In the genomic region with DNA sequence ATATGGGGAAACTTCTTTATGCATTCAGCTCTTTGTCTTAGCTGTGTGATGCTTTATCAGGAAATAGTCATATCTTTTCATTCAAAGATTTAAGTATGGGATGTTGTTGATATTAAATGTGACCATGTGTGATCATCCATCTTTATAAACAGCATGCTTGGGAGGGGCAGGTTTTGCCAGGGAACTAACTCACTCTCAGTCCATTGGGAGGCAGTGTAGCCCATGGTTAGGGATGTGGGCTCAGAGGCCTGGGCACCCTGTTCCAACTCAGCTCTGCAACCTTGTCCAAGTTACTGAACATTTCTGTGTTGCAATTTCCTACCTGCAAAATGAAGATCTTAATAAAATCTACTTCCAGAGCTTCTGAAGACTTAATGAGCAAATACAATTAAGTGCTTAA, we compare ENCODE assay signal across 14 cellular contexts.
DNase-seq lines count a peak whose midpoint lies in the region; ATAC-seq, FAIRE-seq and TF ChIP-seq lines count a peak whose summit lies in the region.
"Had no signal": no experiment of that assay in that cellular context is flagged by ENCODE, and none has a peak within 500 bp of the region (broad histone marks: within the 10 kb centered on the region; RNA-seq: fewer than 3 reads in every experiment).

No MANE protein-coding gene starts in this region.

- H3K36me3 ChIP-seq in OCI-LY3 (replicated peaks; ENCODE audit: low read depth, low read length), result no peaks in the 10 kb centered on the region
- no peaks in the 10 kb centered on the region for H3K36me3 ChIP-seq in esophagus muscularis mucosa
- H3K36me3 ChIP-seq in HAP-1 (replicated peaks), result no peaks in the 10 kb centered on the region

- H3K27ac ChIP-seq in OCI-LY3 (ENCODE audit: low read length) (no peak overlapping the region), esophagus muscularis mucosa (replicated peaks in 1 of 4) (no peak overlapping the region)

- no peak overlapping the region for H3K27ac Mint-ChIP-seq in Calu3 (ENCODE audit: unreplicated experiment)
- H3K27ac Mint-ChIP-seq: activated T-cell treated with anti-CD3 and anti-CD28 coated beads, Interleukin-2, amount 50 U/mL, for 72 hours; CD4-positive, alpha-beta memory T cell had no signal

- H3K27me3 ChIP-seq in OCI-LY3 (ENCODE audit: low read depth, low read length) (peaks cover 90% of the 10 kb centered on the region), esophagus muscularis mucosa (no peaks in the 10 kb centered on the region), HAP-1 (ENCODE audit: low read depth) (peaks cover 7% of the 10 kb centered on the region; the same call in 1 of the 2 replicates)

- TF ChIP-seq CTCF in Calu3 (IDR thresholded peaks at IDR 0.05; ENCODE audit: unreplicated experiment) (no peak), OCI-LY3 (IDR thresholded peaks at IDR 0.05; ENCODE audit: low read depth, low read length) (peak; percentile 46), esophagus muscularis mucosa (IDR thresholded peaks at IDR 0.05) (no peak)

- in situ Hi-C loops in HAP-1 (cut with MboI; ENCODE audit: low sequenced_read_pairs), result no loop called here

- H3K4me1 Mint-ChIP-seq in Calu3 (ENCODE audit: low read depth, unreplicated experiment), result peaks cover 47% of the 10 kb centered on the region
- H3K4me1 Mint-ChIP-seq: CD4-positive, alpha-beta memory T cell had no signal

- no peak overlapping the region for H3K4me2 ChIP-seq in OCI-LY3 (ENCODE audit: low read length)
- H3K4me2 ChIP-seq: smooth muscle cell had no signal

- CTCF ChIA-PET in Calu3 (lab: Charles Lee), result no interaction called here

- intact Hi-C loops in Calu3 (cut with micrococcal nuclease; ENCODE audit: unreplicated experiment), result no loop called here
- intact Hi-C loops in esophagus muscularis mucosa (cut with DNase I), result no loop called here

- no peak overlapping the region for H2AFZ ChIP-seq in OCI-LY3 (ENCODE audit: low read depth, low read length)

- H3K4me3 ChIP-seq in OCI-LY3 (ENCODE audit: low read length) (no peak overlapping the region), esophagus muscularis mucosa (no peak overlapping the region), HAP-1 (no peak overlapping the region)
- H3K4me3 ChIP-seq: smooth muscle cell had no signal

- DNase-seq in Calu3, result peak; percentile 46
- DNase-seq in GM18507 (ENCODE audit: extremely low spot score, insufficient read length, low read depth), result no peak
- peak; percentile 34 for DNase-seq in esophagus muscularis mucosa (ENCODE audit: extremely low spot score)
- no peak for DNase-seq in HAP-1 (ENCODE audit: low spot score in 2 of 2)
- no peak for DNase-seq in mesenteric fat pad (ENCODE audit: low spot score)
- DNase-seq: activated T-cell treated with anti-CD3 and anti-CD28 coated beads, Interleukin-2, amount 50 U/mL, for 72 hours; CD4-positive, alpha-beta memory T cell; NCI-H187 had no signal

- H3K4me3 Mint-ChIP-seq in Calu3 (ENCODE audit: low read depth, unreplicated experiment), result no peak overlapping the region
- H3K4me3 Mint-ChIP-seq: activated T-cell treated with anti-CD3 and anti-CD28 coated beads, Interleukin-2, amount 50 U/mL, for 72 hours; CD4-positive, alpha-beta memory T cell; nephron had no signal

- no peaks in the 10 kb centered on the region for H3K79me2 ChIP-seq in OCI-LY3 (ENCODE audit: low read length)

- no peak overlapping the region for H3K9ac ChIP-seq in OCI-LY3 (ENCODE audit: low read length)

- no peak for TF ChIP-seq EP300 in esophagus muscularis mucosa (IDR thresholded peaks at IDR 0.05)

- no peaks in the 10 kb centered on the region for H3K27me3 Mint-ChIP-seq in Calu3 (ENCODE audit: unreplicated experiment)

- FAIRE-seq in GM18507 (lab: Jason Lieb, UNC), result peak; percentile 44
- FAIRE-seq: islet of Langerhans had no signal

- H3K9me3 ChIP-seq in OCI-LY3 (ENCODE audit: insufficient read depth, low read length), result no peaks in the 10 kb centered on the region
- H3K9me3 ChIP-seq in esophagus muscularis mucosa, result peaks cover 0 to 5% (median 0%) of the 10 kb centered on the region in 4 donors
- no peaks in the 10 kb centered on the region for H3K9me3 ChIP-seq in HAP-1

- no peak for TF ChIP-seq POLR2A in esophagus muscularis mucosa (IDR thresholded peaks at IDR 0.05; ENCODE audit: low read depth)

- peaks cover 14% of the 10 kb centered on the region for H3K36me3 Mint-ChIP-seq in Calu3 (ENCODE audit: insufficient read depth, unreplicated experiment)
- H3K36me3 Mint-ChIP-seq: CD4-positive, alpha-beta memory T cell had no signal

- H3K4me1 ChIP-seq in OCI-LY3 (ENCODE audit: low read length) (peaks cover 16% of the 10 kb centered on the region), esophagus muscularis mucosa (no peaks in the 10 kb centered on the region), HAP-1 (peaks cover 3% of the 10 kb centered on the region)

- BruUV-seq in Calu3 (replicated peaks; lab: Mats Ljungman, UMichigan), result no TSS peak

- H3K9me3 Mint-ChIP-seq in Calu3 (ENCODE audit: low read depth, unreplicated experiment), result no peaks in the 10 kb centered on the region

- H4K20me1 ChIP-seq in OCI-LY3 (ENCODE audit: insufficient read depth, low read length), result peaks cover 43% of the 10 kb centered on the region

- no peak for ATAC-seq in GM21723 (IDR thresholded peaks at IDR 0.05; ENCODE audit: unreplicated experiment)
- ATAC-seq in GM19395 (IDR thresholded peaks at IDR 0.05; ENCODE audit: unreplicated experiment), result no peak
- ATAC-seq: activated T-cell treated with anti-CD3 and anti-CD28 coated beads, Interleukin-2, amount 50 U/mL, for 72 hours had no signal

Comparison
In these comparisons a context has a peak if more than half of its experiments do, and no peak if none do; other contexts are left out.
1. DNase-seq: peak in Calu3 (single experiment) and esophagus muscularis mucosa (single experiment); none in GM18507 (single experiment), HAP-1 (0 of 2) and mesenteric fat pad (single experiment).